In the genomic region with DNA sequence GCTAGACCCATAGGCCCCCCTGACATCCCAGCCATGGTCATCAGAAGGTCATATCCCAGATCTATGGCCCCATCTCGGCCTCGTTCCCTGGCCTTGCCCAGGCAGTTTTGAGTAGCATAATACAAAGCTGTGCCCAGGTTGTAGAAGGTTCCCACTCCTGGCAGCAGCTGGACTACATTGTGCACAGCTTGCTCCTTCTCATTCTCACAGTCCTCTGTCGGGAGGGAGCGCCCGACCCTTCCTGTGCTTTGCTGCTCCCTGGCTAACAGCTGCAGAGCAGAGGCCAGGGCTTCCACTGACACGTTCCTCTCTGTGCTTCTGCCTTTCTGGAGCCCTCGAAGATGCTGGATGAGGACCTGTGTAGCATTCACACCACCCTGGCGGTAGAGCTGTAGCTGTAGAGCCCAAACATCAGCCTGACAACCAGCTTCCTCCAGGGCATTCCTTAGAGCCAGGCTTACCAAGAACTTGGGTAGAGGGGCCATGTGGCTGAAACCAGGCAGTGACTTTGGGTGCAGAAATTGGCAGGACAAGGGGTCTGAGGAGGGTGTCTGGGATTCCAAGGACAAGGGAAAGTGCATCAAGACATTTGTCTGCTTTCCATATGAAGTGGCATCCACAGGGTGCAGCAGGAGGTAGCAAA, we compare ENCODE assay signal across 13 cellular contexts. TPM values are rescaled to one million over a fixed set of nuclear protein-coding genes. Genes with fewer than 3 reads are reported as not detected.
A peak's percentile ranks its signal among the peaks of the same experiment; 100 is the strongest.
DNase-seq lines count a peak whose midpoint lies in the region; ATAC-seq and TF ChIP-seq lines count a peak whose summit lies in the region.
"Had no signal": no experiment of that assay in that cellular context is flagged by ENCODE, and none has a peak within 500 bp of the region (broad histone marks: within the 10 kb centered on the region; RNA-seq: fewer than 3 reads in every experiment).

No MANE protein-coding gene starts in this region.

- H3K4me1 ChIP-seq in right cardiac atrium (ENCODE audit: control insufficient read depth, insufficient read depth, low read length), result peaks cover 2% of the 10 kb centered on the region
- peaks cover 21% of the 10 kb centered on the region for H3K4me1 ChIP-seq in lower lobe of right lung

- peak overlapping the region; percentile 93 for H3K4me3 Mint-ChIP-seq in T-helper 17 cell
- H3K4me3 Mint-ChIP-seq in glutamatergic neuron (ENCODE audit: unreplicated experiment), result peak overlapping the region; percentile 87
- peak overlapping the region; percentile 96 to 98 for H3K4me3 Mint-ChIP-seq in stimulated activated naive CD8-positive, alpha-beta T cell treated with anti-CD3 and anti-CD28 coated beads, Interleukin-15, amount 100 ng/mL, for 72 hours

- H3K27ac Mint-ChIP-seq in T-helper 17 cell (peak overlapping the region; percentile 95), glutamatergic neuron (ENCODE audit: unreplicated experiment) (no peak overlapping the region)
- H3K27ac Mint-ChIP-seq in stimulated activated naive CD8-positive, alpha-beta T cell treated with anti-CD3 and anti-CD28 coated beads, Interleukin-15, amount 100 ng/mL, for 72 hours, result peak overlapping the region; percentile 99 to 100

- TF ChIP-seq CTCF in glutamatergic neuron (IDR thresholded peaks at IDR 0.05; ENCODE audit: partially characterized antibody, unreplicated experiment) (no peak), lower lobe of right lung (IDR thresholded peaks at IDR 0.05) (no peak)

- H3K36me3 ChIP-seq in lower lobe of right lung, result peaks cover 7% of the 10 kb centered on the region

- H3K4me1 Mint-ChIP-seq in T-helper 17 cell, result peaks cover 17% of the 10 kb centered on the region
- peaks cover 6% of the 10 kb centered on the region for H3K4me1 Mint-ChIP-seq in glutamatergic neuron (ENCODE audit: low read depth, unreplicated experiment)
- H3K4me1 Mint-ChIP-seq in stimulated activated naive CD8-positive, alpha-beta T cell treated with anti-CD3 and anti-CD28 coated beads, Interleukin-15, amount 100 ng/mL, for 72 hours, result peaks cover 33% of the 10 kb centered on the region

- peaks cover 4% of the 10 kb centered on the region for H3K9me3 Mint-ChIP-seq in glutamatergic neuron (ENCODE audit: unreplicated experiment)
- no peaks in the 10 kb centered on the region for H3K9me3 Mint-ChIP-seq in stimulated activated naive CD8-positive, alpha-beta T cell treated with anti-CD3 and anti-CD28 coated beads, Interleukin-15, amount 100 ng/mL, for 72 hours

- DNase-seq in Right ventricle myocardium superior (peak; percentile 42), right cardiac atrium (no peak), T-helper 17 cell (no peak), glutamatergic neuron (no peak), lower lobe of right lung (no peak), Ammon's horn (ENCODE audit: low spot score) (no peak)
- DNase-seq in stimulated activated naive CD8-positive, alpha-beta T cell treated with anti-CD3 and anti-CD28 coated beads, Interleukin-15, amount 100 ng/mL, for 72 hours, result no peak
- DNase-seq: heart right ventricle; NCI-H2029; stimulated activated CD4-positive, alpha-beta T cell treated with anti-CD3 and anti-CD28 coated beads, Interleukin-4, amount 100 ng/mL, for 4 hours had no signal

- H3K9me3 ChIP-seq in right cardiac atrium (ENCODE audit: control insufficient read depth, low read length) (no peaks in the 10 kb centered on the region), T-helper 17 cell (ENCODE audit: control insufficient read depth, low read length, poor library complexity, severe bottlenecking) (no peaks in the 10 kb centered on the region), lower lobe of right lung (no peaks in the 10 kb centered on the region)
- H3K9me3 ChIP-seq: heart right ventricle had no signal

- ATAC-seq in Right ventricle myocardium superior (ENCODE audit: poor library complexity) (no peak), right cardiac atrium (no peak), T-helper 17 cell (no peak), GM19467 (IDR thresholded peaks at IDR 0.05; ENCODE audit: unreplicated experiment) (no peak), lower lobe of right lung (no peak)
- ATAC-seq in stimulated activated naive CD8-positive, alpha-beta T cell treated with anti-CD3 and anti-CD28 coated beads, Interleukin-15, amount 100 ng/mL, for 72 hours, result no peak
- ATAC-seq: heart right ventricle had no signal

- no peak overlapping the region for H3K27ac ChIP-seq in right cardiac atrium (ENCODE audit: low read length)
- H3K27ac ChIP-seq in lower lobe of right lung, result no peak overlapping the region

- intact Hi-C loops in Right ventricle myocardium superior (cut with DNase I) (loop anchor here (10.0 kb wide), 1 partner anchor 53 kb away; no protein-coding TSS in a partner anchor), right cardiac atrium (cut with DNase I) (loop anchor here in 1 of 4 donors (10.0 kb wide), 1 partner anchor 83 kb away; the partner anchor contains the start of gene TIMELESS), lower lobe of right lung (cut with DNase I) (no loop called here)

- H3K4me3 ChIP-seq in right cardiac atrium (ENCODE audit: low read length), result no peak overlapping the region
- no peak overlapping the region for H3K4me3 ChIP-seq in lower lobe of right lung
- H3K4me3 ChIP-seq: lung had no signal

- 74% methylated on average over 8 of the region's 8 CpGs for WGBS in right cardiac atrium

- no peaks in the 10 kb centered on the region for H3K36me3 Mint-ChIP-seq in T-helper 17 cell (ENCODE audit: low read depth)
- no peaks in the 10 kb centered on the region for H3K36me3 Mint-ChIP-seq in glutamatergic neuron (ENCODE audit: unreplicated experiment)

- H3K27me3 ChIP-seq in right cardiac atrium (ENCODE audit: control insufficient read depth, insufficient read depth) (no peaks in the 10 kb centered on the region), lower lobe of right lung (ENCODE audit: low read depth) (no peaks in the 10 kb centered on the region)
- H3K27me3 ChIP-seq: heart right ventricle had no signal

- H3K27me3 Mint-ChIP-seq in T-helper 17 cell, result no peaks in the 10 kb centered on the region
- H3K27me3 Mint-ChIP-seq in glutamatergic neuron (ENCODE audit: unreplicated experiment), result peaks cover 11% of the 10 kb centered on the region
- H3K27me3 Mint-ChIP-seq in stimulated activated naive CD8-positive, alpha-beta T cell treated with anti-CD3 and anti-CD28 coated beads, Interleukin-15, amount 100 ng/mL, for 72 hours, result no peaks in the 10 kb centered on the region

RNA-seq across cellular contexts. Expression of gene APOF, which starts 1.0 kb away (rescaled TPM):
- total RNA-seq in Right ventricle myocardium superior (not detected), right cardiac atrium (not detected), T-helper 17 cell (not detected), glutamatergic neuron (ENCODE audit: unreplicated experiment) (not detected), lower lobe of right lung (not detected)
- not detected for polyA plus RNA-seq in right cardiac atrium
- total RNA-seq: heart right ventricle, subcutaneous adipose tissue had no signal
- polyA plus RNA-seq: heart right ventricle, lung had no signal

RNA-seq across cellular contexts. Expression of gene STAT2, which starts 1.7 kb away (rescaled TPM):
- total RNA-seq in Right ventricle myocardium superior, result 28.3 TPM
- 10 to 100 TPM; 44.6 to 67.6 (median 53.5) TPM for total RNA-seq in right cardiac atrium
- 29.9 TPM for polyA plus RNA-seq in right cardiac atrium
- total RNA-seq in T-helper 17 cell, result 100 to 1,000 TPM; 116 to 145 TPM
- 74.7 TPM for total RNA-seq in glutamatergic neuron (ENCODE audit: unreplicated experiment)
- total RNA-seq in lower lobe of right lung, result 213 TPM

RNA-seq across cellular contexts. Expression of gene IL23A, which starts 22.9 kb away (rescaled TPM):
- total RNA-seq in Right ventricle myocardium superior (not detected), right cardiac atrium (not detected), T-helper 17 cell (10 to 100 TPM; 44.9 to 49.8 TPM), glutamatergic neuron (ENCODE audit: unreplicated experiment) (0.42 TPM), lower lobe of right lung (0.56 TPM)
- polyA plus RNA-seq in right cardiac atrium, result 0.32 TPM

RNA-seq across cellular contexts. Expression of gene PAN2, which starts 27.8 kb away (rescaled TPM):
- total RNA-seq in Right ventricle myocardium superior, result 38.6 TPM
- total RNA-seq in right cardiac atrium, result 10 to 100 TPM; 39.9 to 58.3 (median 49.1) TPM
- 33.1 TPM for polyA plus RNA-seq in right cardiac atrium
- total RNA-seq in T-helper 17 cell, result 100 to 1,000 TPM in 1 of 2 donors, 10 to 100 TPM in 1; 81.1 to 108 TPM
- 101 TPM for total RNA-seq in glutamatergic neuron (ENCODE audit: unreplicated experiment)
- 93.5 TPM for total RNA-seq in lower lobe of right lung

RNA-seq across cellular contexts. Expression of gene CNPY2, which starts 45.8 kb away (rescaled TPM):
- total RNA-seq in Right ventricle myocardium superior, result 31.2 TPM
- 10 to 100 TPM; 52.4 to 65.1 (median 55.1) TPM for total RNA-seq in right cardiac atrium
- polyA plus RNA-seq in right cardiac atrium, result 69.7 TPM
- 10 to 100 TPM; 47.4 to 53.4 TPM for total RNA-seq in T-helper 17 cell
- total RNA-seq in glutamatergic neuron (ENCODE audit: unreplicated experiment), result 141 TPM
- total RNA-seq in lower lobe of right lung, result 91.5 TPM

Comparison
In these comparisons a context has a peak if more than half of its experiments do, and no peak if none do; other contexts are left out.
1. RNA of gene IL23A, which starts 22.9 kb away (total RNA-seq): 44.9 to 49.8 TPM in T-helper 17 cell; 0.56 TPM in lower lobe of right lung (single experiment), 0.42 TPM in glutamatergic neuron (single experiment), not detected in right cardiac atrium and not detected in Right ventricle myocardium superior (single experiment); every median in the first group is over 10 times any median in the second.
2. Peak in every context shown above with its lines, with median percentiles within 50 percentile points of each other: H3K4me3 Mint-ChIP-seq.